In the genomic region with DNA sequence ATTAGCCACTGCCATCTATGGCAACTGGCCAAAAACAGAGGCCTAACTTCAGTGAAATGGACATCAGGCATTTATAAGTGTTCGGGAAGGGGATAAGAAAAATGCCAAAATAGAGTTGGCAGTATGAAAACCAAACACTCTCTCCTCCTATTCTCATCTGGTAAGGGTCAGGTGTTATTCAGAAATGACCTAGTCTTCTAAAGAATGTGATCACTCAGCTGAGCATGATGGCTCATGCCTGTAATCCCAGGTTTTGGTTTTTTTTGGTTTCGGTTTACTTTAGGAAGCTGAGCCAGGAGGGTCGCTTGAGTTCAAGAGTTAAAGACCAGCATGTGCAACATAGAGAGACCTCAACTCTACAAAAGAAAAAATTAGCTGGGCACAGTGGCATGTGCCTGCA, we compare ENCODE assay signal across 25 cellular contexts.
"Had no signal": no experiment of that assay in that cellular context is flagged by ENCODE, and none has a peak within 500 bp of the region (broad histone marks: within the 10 kb centered on the region; RNA-seq: fewer than 3 reads in every experiment).

No MANE protein-coding gene starts in this region.

- ATAC-seq: activated T-cell treated with anti-CD3 and anti-CD28 coated beads, Interleukin-2, amount 50 U/mL, for 4 hours; body of pancreas; heart left ventricle; left lobe of liver; lower lobe of right lung; naive thymus-derived CD4-positive, alpha-beta T cell; sciatic nerve; stimulated activated naive B cell treated with anti-CD40 and anti-IgM and Interleukin-4, amounts not matched to agents 10 μg/mL and 1 μg/mL and 100 μg/mL, for 72 hours; T-cell; WTC11 had no signal

- H3K27me3 ChIP-seq: body of pancreas, esophagus squamous epithelium, heart left ventricle, testis, vagina had no signal

- H3K9me3 Mint-ChIP-seq: activated naive CD4-positive, alpha-beta T cell treated with anti-CD3 and anti-CD28 coated beads for 36 hours; activated T-cell treated with anti-CD3 and anti-CD28 coated beads, Interleukin-2, amount 50 U/mL, for 4 hours; dendritic cell treated with granulocyte-macrophage colony-stimulating factor and Interleukin-4, amounts not matched to agents 40 ng/mL and 50 ng/mL, for 4 days; naive thymus-derived CD4-positive, alpha-beta T cell; neural crest cell; stimulated activated naive B cell treated with anti-CD40 and anti-IgM and Interleukin-4, amounts not matched to agents 10 μg/mL and 1 μg/mL and 100 μg/mL, for 72 hours; T-cell; T-helper 2 cell treated with Interferon-gamma antibody and Interleukin-4, amounts not matched to agents 5 μg/mL and 100 μg/mL, for 36 hours; WTC11 had no signal

- H3K36me3 Mint-ChIP-seq: naive thymus-derived CD4-positive, alpha-beta T cell; T-cell; WTC11 had no signal

- H3K4me1 Mint-ChIP-seq: naive thymus-derived CD4-positive, alpha-beta T cell; stimulated activated naive B cell treated with anti-CD40 and anti-IgM and Interleukin-4, amounts not matched to agents 10 μg/mL and 1 μg/mL and 100 μg/mL, for 72 hours; T-cell; WTC11 had no signal

- H3K4me3 Mint-ChIP-seq: activated naive CD4-positive, alpha-beta T cell treated with anti-CD3 and anti-CD28 coated beads for 36 hours; activated T-cell treated with anti-CD3 and anti-CD28 coated beads, Interleukin-2, amount 50 U/mL, for 4 hours; dendritic cell treated with granulocyte-macrophage colony-stimulating factor and Interleukin-4, amounts not matched to agents 40 ng/mL and 50 ng/mL, for 4 days; naive thymus-derived CD4-positive, alpha-beta T cell; neural crest cell; stimulated activated naive B cell treated with anti-CD40 and anti-IgM and Interleukin-4, amounts not matched to agents 10 μg/mL and 1 μg/mL and 100 μg/mL, for 72 hours; T-cell; T-helper 2 cell treated with Interferon-gamma antibody and Interleukin-4, amounts not matched to agents 5 μg/mL and 100 μg/mL, for 36 hours; WTC11 had no signal

- H3K4me3 ChIP-seq: body of pancreas, esophagus squamous epithelium, heart left ventricle, lower lobe of right lung, testis, vagina had no signal

- H3K27ac Mint-ChIP-seq: activated naive CD4-positive, alpha-beta T cell treated with anti-CD3 and anti-CD28 coated beads for 36 hours; dendritic cell treated with granulocyte-macrophage colony-stimulating factor and Interleukin-4, amounts not matched to agents 40 ng/mL and 50 ng/mL, for 4 days; naive thymus-derived CD4-positive, alpha-beta T cell; stimulated activated naive B cell treated with anti-CD40 and anti-IgM and Interleukin-4, amounts not matched to agents 10 μg/mL and 1 μg/mL and 100 μg/mL, for 72 hours; T-cell; T-helper 2 cell treated with Interferon-gamma antibody and Interleukin-4, amounts not matched to agents 5 μg/mL and 100 μg/mL, for 36 hours; WTC11 had no signal

- H3K36me3 ChIP-seq: esophagus squamous epithelium, heart left ventricle, lower lobe of right lung, vagina had no signal

- H3K27ac ChIP-seq: body of pancreas, esophagus squamous epithelium, heart left ventricle, lower lobe of right lung, testis, vagina had no signal

- DNase-seq: activated CD8-positive, alpha-beta memory T cell treated with anti-CD3 and anti-CD28 coated beads, Interleukin-2, amount 50 U/mL, for 48 hours; activated naive CD4-positive, alpha-beta T cell treated with anti-CD3 and anti-CD28 coated beads for 36 hours; activated T-cell treated with anti-CD3 and anti-CD28 coated beads, Interleukin-2, amount 50 U/mL, for 4 hours; amygdala; body of pancreas; caudate nucleus; effector memory CD4-positive, alpha-beta T cell; esophagus squamous epithelium; heart left ventricle; lower lobe of right lung; naive thymus-derived CD4-positive, alpha-beta T cell; occipital lobe; posterior cingulate gyrus; small intestine; stimulated activated CD4-positive, alpha-beta T cell treated with anti-CD3 and anti-CD28 coated beads, Interleukin-2, amount 100 ng/mL, for 24 hours; stimulated activated naive B cell treated with anti-CD40 and anti-IgM and Interleukin-4, amounts not matched to agents 10 μg/mL and 1 μg/mL and 100 μg/mL, for 72 hours; T-cell; testis had no signal

- H3K4me1 ChIP-seq: body of pancreas, esophagus squamous epithelium, heart left ventricle, lower lobe of right lung, testis had no signal

- H3K9me3 ChIP-seq: body of pancreas, esophagus squamous epithelium, heart left ventricle, lower lobe of right lung, testis, vagina had no signal
